Comparison of ENCODE assay signal across 12 cellular contexts in genomic region chr11:67032830-67033555, GRCh38.
A peak's percentile ranks its signal among the peaks of the same experiment; 100 is the strongest.
DNase-seq lines count a peak whose midpoint lies in the region; ATAC-seq lines count a peak whose summit lies in the region.
"Had no signal": no experiment of that assay in that cellular context is flagged by ENCODE, and none has a peak within 500 bp of the region (broad histone marks: within the 10 kb centered on the region; RNA-seq: fewer than 3 reads in every experiment).

No MANE protein-coding gene starts in this region.

- DNase-seq in AG08395 (ENCODE audit: low spot score) (peak; percentile 88), NCI-H226 (peak; percentile 86), midbrain (lab: John Stamatoyannopoulos, UW) (peak; percentile 3)
- no peak for DNase-seq in activated CD4-positive, CD25-positive, alpha-beta regulatory T cell treated with anti-CD3 and anti-CD28 coated beads, Interleukin-2, amount 50 U/mL, for 72 hours
- DNase-seq: activated T-cell treated with anti-CD3 and anti-CD28 coated beads, Interleukin-2, amount 50 U/mL, for 48 hours; CD4-positive, alpha-beta memory T cell; gastrocnemius medialis; SHP77 had no signal

- peak overlapping the region; percentile 49 for H3K27ac ChIP-seq in cingulate gyrus (ENCODE audit: low read depth, low read length)

- ATAC-seq in HG03378 (IDR thresholded peaks at IDR 0.05; ENCODE audit: unreplicated experiment) (no peak), GM18858 (IDR thresholded peaks at IDR 0.05; ENCODE audit: unreplicated experiment) (no peak), GM21723 (IDR thresholded peaks at IDR 0.05; ENCODE audit: unreplicated experiment) (no peak)
